In the genomic region with DNA sequence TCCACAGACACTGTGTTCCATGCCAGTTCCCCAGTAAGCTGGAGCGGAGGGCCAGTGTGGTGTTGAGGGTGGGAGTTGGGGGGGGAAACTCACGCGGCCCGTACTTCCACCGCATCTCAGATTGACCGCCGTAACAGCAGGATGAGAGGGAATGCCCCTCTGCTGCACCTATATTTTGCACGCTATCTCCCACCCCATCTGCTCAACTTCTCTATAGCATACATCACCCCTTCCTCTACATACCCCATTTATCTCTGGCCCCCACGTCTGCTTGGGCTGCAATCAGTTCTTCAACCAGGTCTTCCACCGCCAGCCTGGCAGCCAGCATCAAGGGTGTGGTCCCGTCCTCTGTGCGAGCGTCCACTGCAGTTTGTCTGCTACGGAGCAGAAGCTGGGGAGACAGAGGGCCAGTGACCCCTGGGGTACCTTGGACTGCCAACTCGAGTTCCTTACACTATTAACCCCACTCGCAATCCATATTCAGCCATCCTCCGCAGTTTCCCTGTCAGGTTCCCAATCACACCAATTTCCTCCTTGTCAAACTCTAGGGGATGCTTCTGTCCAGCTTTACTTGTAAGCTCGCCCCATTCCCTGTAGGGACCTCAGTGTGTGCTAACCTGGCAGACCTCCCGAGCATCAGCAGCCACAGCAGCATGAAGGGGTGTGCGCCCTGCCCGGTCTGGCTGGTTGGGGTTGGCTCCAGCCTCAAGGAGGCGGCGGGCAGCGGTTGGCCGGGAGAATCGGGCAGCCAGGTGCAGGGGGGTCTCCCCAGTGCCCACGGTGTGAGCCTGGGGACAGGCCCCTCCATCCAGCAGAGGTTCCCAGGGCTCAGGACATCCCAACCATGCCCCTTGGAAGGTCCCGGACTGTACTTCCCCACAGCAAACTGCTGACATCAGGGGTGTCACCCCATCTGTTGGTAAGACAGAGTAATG, we compare ENCODE assay signal across 8 cellular contexts. TPM values are rescaled to one million over a fixed set of nuclear protein-coding genes. Genes with fewer than 3 reads are reported as not detected.
DNase-seq lines count a peak whose midpoint lies in the region; ATAC-seq lines count a peak whose summit lies in the region.

No MANE protein-coding gene starts in this region.

- no peaks in the 10 kb centered on the region for H3K27me3 Mint-ChIP-seq in stimulated activated memory B cell treated with anti-CD40 and anti-IgM and Interleukin-4, amounts not matched to agents 10 μg/mL and 1 μg/mL and 100 μg/mL, for 72 hours

- no peaks in the 10 kb centered on the region for H3K79me2 ChIP-seq in ACC112 (ENCODE audit: control insufficient read depth, insufficient read depth, low read length, unreplicated experiment)

- H3K36me3 ChIP-seq in ACC112 (ENCODE audit: insufficient read depth, low read length) = no peaks in the 10 kb centered on the region

- H3K27ac ChIP-seq in ACC112 (ENCODE audit: low read depth, low read length) = peak overlapping the region; percentile 98

- peak overlapping the region; percentile 85 for H3K4me3 ChIP-seq in ACC112 (ENCODE audit: low read depth, low read length)
- peak overlapping the region; percentile 98 for H3K4me3 ChIP-seq in Jurkat, Clone E6-1 (ENCODE audit: low read length)

- peaks cover 22% of the 10 kb centered on the region for H3K4me1 ChIP-seq in ACC112 (ENCODE audit: control insufficient read depth, insufficient read depth, low read length, unreplicated experiment)

- H3K27me3 ChIP-seq in ACC112 (ENCODE audit: insufficient read depth, low read length) = no peaks in the 10 kb centered on the region

- H3K4me1 Mint-ChIP-seq in stimulated activated memory B cell treated with anti-CD40 and anti-IgM and Interleukin-4, amounts not matched to agents 10 μg/mL and 1 μg/mL and 100 μg/mL, for 72 hours = peaks cover 39% of the 10 kb centered on the region

- no peak for ATAC-seq in stimulated activated memory B cell treated with anti-CD40 and anti-IgM and Interleukin-4, amounts not matched to agents 10 μg/mL and 1 μg/mL and 100 μg/mL, for 72 hours
- ATAC-seq in GM19455 (IDR thresholded peaks at IDR 0.05; ENCODE audit: unreplicated experiment) (no peak), GM19035 (IDR thresholded peaks at IDR 0.05; ENCODE audit: unreplicated experiment) (no peak)

- H3K9me3 Mint-ChIP-seq in stimulated activated memory B cell treated with anti-CD40 and anti-IgM and Interleukin-4, amounts not matched to agents 10 μg/mL and 1 μg/mL and 100 μg/mL, for 72 hours = no peaks in the 10 kb centered on the region

- DNase-seq in Jurkat, Clone E6-1 (ENCODE audit: low read depth, low spot score) = no peak
- peak; percentile 26 for DNase-seq in astrocyte of the hippocampus (ENCODE audit: low read depth, low spot score)
- DNase-seq in iris pigment epithelial cell (ENCODE audit: low read depth) = peak; percentile 21
- DNase-seq in SIG-M5 (lab: John Stamatoyannopoulos, UW) = no peak

- H3K36me3 Mint-ChIP-seq in stimulated activated memory B cell treated with anti-CD40 and anti-IgM and Interleukin-4, amounts not matched to agents 10 μg/mL and 1 μg/mL and 100 μg/mL, for 72 hours = peaks cover 1% of the 10 kb centered on the region

- peak overlapping the region; percentile 28 for H2AFZ ChIP-seq in ACC112 (ENCODE audit: low read length, unreplicated experiment)

- H3K4me3 Mint-ChIP-seq in stimulated activated memory B cell treated with anti-CD40 and anti-IgM and Interleukin-4, amounts not matched to agents 10 μg/mL and 1 μg/mL and 100 μg/mL, for 72 hours = peak overlapping the region; percentile 98

- H3K27ac Mint-ChIP-seq in stimulated activated memory B cell treated with anti-CD40 and anti-IgM and Interleukin-4, amounts not matched to agents 10 μg/mL and 1 μg/mL and 100 μg/mL, for 72 hours = peak overlapping the region; percentile 98

RNA-seq across cellular contexts. Expression of gene GPSM3, which starts 4.5 kb away (rescaled TPM):
- polyA plus RNA-seq in Jurkat, Clone E6-1 (2012; ENCODE audit: insufficient read depth, insufficient read length) = 103 TPM

RNA-seq across cellular contexts. Expression of gene PBX2, which starts 6.9 kb away (rescaled TPM):
- polyA plus RNA-seq in Jurkat, Clone E6-1 (2012; ENCODE audit: insufficient read depth, insufficient read length) = 79.8 TPM

RNA-seq across cellular contexts. Expression of gene AGER, which starts 12.9 kb away (rescaled TPM):
- polyA plus RNA-seq in Jurkat, Clone E6-1 (2012; ENCODE audit: insufficient read depth, insufficient read length) = 18.3 TPM

RNA-seq across cellular contexts. Expression of gene RNF5, which starts 18.7 kb away (rescaled TPM):
- 112 TPM for polyA plus RNA-seq in Jurkat, Clone E6-1 (2012; ENCODE audit: insufficient read depth, insufficient read length)

RNA-seq across cellular contexts. Expression of gene AGPAT1, which starts 21.1 kb away (rescaled TPM):
- 57.3 TPM for polyA plus RNA-seq in Jurkat, Clone E6-1 (2012; ENCODE audit: insufficient read depth, insufficient read length)

Comparison
In these comparisons a context has a peak if more than half of its experiments do, and no peak if none do; other contexts are left out.
1. DNase-seq: peak in astrocyte of the hippocampus (single experiment) and iris pigment epithelial cell (single experiment); none in Jurkat, Clone E6-1 (single experiment) and SIG-M5 (single experiment).